ENCODE assay signal across 17 cellular contexts in genomic region chr17:50443492-50444051, GRCh38. TPM values are rescaled to one million over a fixed set of nuclear protein-coding genes. Genes with fewer than 3 reads are reported as not detected.
DNase-seq lines count a peak whose midpoint lies in the region; ATAC-seq and TF ChIP-seq lines count a peak whose summit lies in the region.
"Had no signal": no experiment of that assay in that cellular context is flagged by ENCODE, and none has a peak within 500 bp of the region (broad histone marks: within the 10 kb centered on the region; RNA-seq: fewer than 3 reads in every experiment).

No MANE protein-coding gene starts in this region.

- ATAC-seq in upper lobe of left lung (ENCODE audit: low FRiP score in 2 of 2) (no peak), GM18505 (IDR thresholded peaks at IDR 0.05; ENCODE audit: unreplicated experiment) (no peak)
- ATAC-seq: A549, sciatic nerve had no signal

- DNase-seq in MCF 10A (ENCODE audit: unreplicated experiment) (no peak), breast epithelium (ENCODE audit: low spot score in 2 of 2) (no peak), amniotic epithelial cell (ENCODE audit: low read depth) (peak; percentile 71), left kidney (ENCODE audit: low read depth, low spot score) (peak; percentile 51), upper lobe of left lung (no peak)
- DNase-seq in NK-92 treated with Interleukin-12 subunit alpha and Interleukin-12 subunit beta, amount 100 ng/mL, for 24 hours (lab: John Stamatoyannopoulos, UW) = no peak
- DNase-seq in activated T-cell treated with anti-CD3 and anti-CD28 coated beads, Interleukin-2, amount 50 U/mL, for 24 hours = no peak
- DNase-seq: activated CD4-positive, alpha-beta memory T cell treated with anti-CD3 and anti-CD28 coated beads, Interleukin-2, amount 10 ng/mL, durations not matched to agents 7 days and 5 days; activated naive CD4-positive, alpha-beta T cell; cerebellar nuclear complex; NCI-H2029 treated with DMSO at 0.1 percent for 48 hours had no signal

- 25 to 29% methylated on average over 3 of the region's 3 CpGs for WGBS in upper lobe of left lung, 2 donors

- peak overlapping the region in 1 of 2 donors; percentile 65 for H3K27ac ChIP-seq in breast epithelium
- peak overlapping the region; percentile 50 to 83 (median 70) for H3K27ac ChIP-seq in upper lobe of left lung
- H3K27ac ChIP-seq: A549, Peyer's patch, tibial nerve had no signal

- TF ChIP-seq EP300 in upper lobe of left lung (IDR thresholded peaks at IDR 0.05) = no peak

- H3K27me3 Mint-ChIP-seq in MCF 10A (ENCODE audit: insufficient read depth, unreplicated experiment) = no peaks in the 10 kb centered on the region
- no peaks in the 10 kb centered on the region for H3K27me3 Mint-ChIP-seq in activated T-cell treated with anti-CD3 and anti-CD28 coated beads, Interleukin-2, amount 50 U/mL, for 24 hours
- H3K27me3 Mint-ChIP-seq: activated CD4-positive, alpha-beta memory T cell treated with anti-CD3 and anti-CD28 coated beads, Interleukin-2, amount 10 ng/mL, durations not matched to agents 7 days and 5 days had no signal

- H3K27ac Mint-ChIP-seq in MCF 10A (ENCODE audit: low read depth, unreplicated experiment) = no peak overlapping the region
- no peak overlapping the region for H3K27ac Mint-ChIP-seq in activated T-cell treated with anti-CD3 and anti-CD28 coated beads, Interleukin-2, amount 50 U/mL, for 24 hours
- H3K27ac Mint-ChIP-seq: activated CD4-positive, alpha-beta memory T cell treated with anti-CD3 and anti-CD28 coated beads, Interleukin-2, amount 10 ng/mL, durations not matched to agents 7 days and 5 days had no signal

- no peaks in the 10 kb centered on the region for H3K27me3 ChIP-seq in breast epithelium
- no peaks in the 10 kb centered on the region for H3K27me3 ChIP-seq in upper lobe of left lung
- H3K27me3 ChIP-seq: Peyer's patch, tibial nerve had no signal

- no peak for TF ChIP-seq POLR2A in breast epithelium (IDR thresholded peaks at IDR 0.05)
- TF ChIP-seq POLR2A in upper lobe of left lung (IDR thresholded peaks at IDR 0.05) = no peak
- no peak for TF ChIP-seq POLR2A in GM18505 (IDR thresholded peaks at IDR 0.05; ENCODE audit: borderline replicate concordance, extremely low read depth, insufficient read depth, insufficient read length)

- CTCF ChIA-PET in MCF 10A (lab: Yijun Ruan, JAX) = interaction anchor here (0.6 to 1.4 kb wide), 7 partner anchors 9 to 194 kb away, joined by 3 to 5 read pairs (median 4); no protein-coding TSS in a partner anchor

- H3K4me1 ChIP-seq in breast epithelium = peaks cover 7 to 8% of the 10 kb centered on the region in 2 donors
- peaks cover 14 to 72% (median 37%) of the 10 kb centered on the region in 4 donors for H3K4me1 ChIP-seq in upper lobe of left lung
- H3K4me1 ChIP-seq: A549 had no signal

- H3K9me3 ChIP-seq in breast epithelium = no peaks in the 10 kb centered on the region
- no peaks in the 10 kb centered on the region for H3K9me3 ChIP-seq in upper lobe of left lung
- H3K9me3 ChIP-seq: A549, Peyer's patch, tibial nerve had no signal

- H3K36me3 ChIP-seq in breast epithelium = no peaks in the 10 kb centered on the region
- H3K36me3 ChIP-seq in upper lobe of left lung = peaks cover 0 to 5% (median 0%) of the 10 kb centered on the region in 4 donors
- H3K36me3 ChIP-seq: Peyer's patch had no signal

- H3K9me3 Mint-ChIP-seq in MCF 10A (ENCODE audit: unreplicated experiment) = no peaks in the 10 kb centered on the region
- no peaks in the 10 kb centered on the region for H3K9me3 Mint-ChIP-seq in activated T-cell treated with anti-CD3 and anti-CD28 coated beads, Interleukin-2, amount 50 U/mL, for 24 hours
- H3K9me3 Mint-ChIP-seq: activated CD4-positive, alpha-beta memory T cell treated with anti-CD3 and anti-CD28 coated beads, Interleukin-2, amount 10 ng/mL, durations not matched to agents 7 days and 5 days had no signal

- peak overlapping the region; percentile 10 for H3K4me3 Mint-ChIP-seq in MCF 10A (ENCODE audit: unreplicated experiment)
- no peak overlapping the region for H3K4me3 Mint-ChIP-seq in activated T-cell treated with anti-CD3 and anti-CD28 coated beads, Interleukin-2, amount 50 U/mL, for 24 hours
- H3K4me3 Mint-ChIP-seq: activated CD4-positive, alpha-beta memory T cell treated with anti-CD3 and anti-CD28 coated beads, Interleukin-2, amount 10 ng/mL, durations not matched to agents 7 days and 5 days had no signal

- no peak overlapping the region for H3K4me3 ChIP-seq in breast epithelium
- H3K4me3 ChIP-seq in upper lobe of left lung = peak overlapping the region in 1 of 4 donors; percentile 7
- H3K4me3 ChIP-seq: A549, Peyer's patch, tibial nerve had no signal

- POLR2A ChIA-PET in MCF 10A (lab: Yijun Ruan, JAX) = interaction anchor here (0.7 to 9.6 kb wide), 10 partner anchors 9 to 632 kb away, joined by 3 to 76 read pairs (median 4); partner anchors contain the start of genes ACSF2 and LRRC59

- peaks cover 18% of the 10 kb centered on the region for H3K4me1 Mint-ChIP-seq in MCF 10A (ENCODE audit: insufficient read depth, unreplicated experiment)
- no peaks in the 10 kb centered on the region for H3K4me1 Mint-ChIP-seq in activated T-cell treated with anti-CD3 and anti-CD28 coated beads, Interleukin-2, amount 50 U/mL, for 24 hours (ENCODE audit: low read depth)
- H3K4me1 Mint-ChIP-seq: activated CD4-positive, alpha-beta memory T cell treated with anti-CD3 and anti-CD28 coated beads, Interleukin-2, amount 10 ng/mL, durations not matched to agents 7 days and 5 days had no signal

- BruUV-seq in MCF 10A (replicated peaks; lab: Mats Ljungman, UMichigan) = no TSS peak

- peaks cover 5% of the 10 kb centered on the region for H3K36me3 Mint-ChIP-seq in MCF 10A (ENCODE audit: insufficient read depth, unreplicated experiment)
- H3K36me3 Mint-ChIP-seq in activated T-cell treated with anti-CD3 and anti-CD28 coated beads, Interleukin-2, amount 50 U/mL, for 24 hours (ENCODE audit: low read depth) = no peaks in the 10 kb centered on the region

- TF ChIP-seq CTCF in MCF 10A (IDR thresholded peaks at IDR 0.05; ENCODE audit: unreplicated experiment) (no peak), breast epithelium (IDR thresholded peaks at IDR 0.05) (no peak), upper lobe of left lung (IDR thresholded peaks at IDR 0.05) (no peak)

- intact Hi-C loops in MCF 10A (cut with micrococcal nuclease) = no loop called here
- intact Hi-C loops in breast epithelium (cut with DNase I; ENCODE audit: low total_unique reads) = no loop called here

RNA-seq across cellular contexts. Expression of gene ACSF2, which starts 17.6 kb away (rescaled TPM):
- total RNA-seq in MCF 10A (2022) = 10.5 and 17.8 TPM in 2 replicates
- total RNA-seq in breast epithelium = 10 to 100 TPM; 19.4 to 95.4 (median 86.3) TPM
- total RNA-seq in upper lobe of left lung = 100 to 1,000 TPM in 4 of 6 donors, 10 to 100 TPM in 2; 52.3 to 239 (median 120) TPM

RNA-seq across cellular contexts. Expression of gene CHAD, which starts 25.1 kb away (rescaled TPM):
- total RNA-seq in MCF 10A (2022) (not detected in 2 replicates), breast epithelium (1 to 10 TPM in 2 of 3 donors, not detected in 1; 2.3 to 5.6 TPM), upper lobe of left lung (under 1 TPM in 4 of 6 donors, not detected in 2; 0.13 to 0.30 (median 0.21) TPM)
- total RNA-seq: activated CD4-positive, alpha-beta memory T cell treated with anti-CD3 and anti-CD28 coated beads, Interleukin-2, amount 10 ng/mL, durations not matched to agents 7 days and 5 days; esophagus mucosa; sciatic nerve; tibial nerve had no signal

RNA-seq across cellular contexts. Expression of gene RSAD1, which starts 35.1 kb away (rescaled TPM):
- total RNA-seq in MCF 10A (2022) (25.2 and 28.7 TPM in 2 replicates), breast epithelium (10 to 100 TPM; 33.6 to 39.0 (median 35.1) TPM), upper lobe of left lung (10 to 100 TPM; 26.8 to 47.3 (median 34.9) TPM)

RNA-seq across cellular contexts. Expression of gene LRRC59, which starts 46.2 kb away (rescaled TPM):
- 306 and 344 TPM in 2 replicates for total RNA-seq in MCF 10A (2022)
- 10 to 100 TPM; 42.1 to 72.8 (median 54.0) TPM for total RNA-seq in breast epithelium
- total RNA-seq in upper lobe of left lung = 100 to 1,000 TPM in 1 of 6 donors, 10 to 100 TPM in 5; 19.9 to 135 (median 67.0) TPM

Comparison
In these comparisons a context has a peak if more than half of its experiments do, and no peak if none do; other contexts are left out.
1. DNase-seq: peak in amniotic epithelial cell (single experiment) and left kidney (single experiment); none in MCF 10A (single experiment), breast epithelium (0 of 2), upper lobe of left lung (0 of 2), NK-92 treated with Interleukin-12 subunit alpha and Interleukin-12 subunit beta, amount 100 ng/mL, for 24 hours (single experiment) and activated T-cell treated with anti-CD3 and anti-CD28 coated beads, Interleukin-2, amount 50 U/mL, for 24 hours (single experiment).